ENCODE assay signal across 8 cellular contexts in genomic region chr19:52856540-52857377, GRCh38. TPM values are rescaled to one million over a fixed set of nuclear protein-coding genes. Genes with fewer than 3 reads are reported as not detected.
A peak's percentile ranks its signal among the peaks of the same experiment; 100 is the strongest.
DNase-seq lines count a peak whose midpoint lies in the region; ATAC-seq and TF ChIP-seq lines count a peak whose summit lies in the region.
"Not testable (repeated sequence)": the region's sequence is repeated elsewhere in the genome, so short reads cannot be mapped to it uniquely, and the experiment has no call there.

No MANE protein-coding gene starts in this region.

- TF ChIP-seq CTCF in KMS-11 (conservative IDR thresholded peaks at IDR 0.05; ENCODE audit: low read depth, low read length); WTC11 (IDR thresholded peaks at IDR 0.05); brain microvascular endothelial cell (IDR thresholded peaks at IDR 0.05; ENCODE audit: low read depth, low read length, missing control alignments): not testable (repeated sequence)

- H4K20me1 ChIP-seq in KMS-11 (ENCODE audit: insufficient read depth), result not testable (repeated sequence)

- not testable (repeated sequence) for H3K4me1 Mint-ChIP-seq in WTC11
- peaks cover 15 to 39% (median 32%) of the 10 kb centered on the region in 7 donors for H3K4me1 Mint-ChIP-seq in naive thymus-derived CD4-positive, alpha-beta T cell

- not testable (repeated sequence) for H3K27me3 Mint-ChIP-seq in WTC11 (ENCODE audit: low read depth); naive thymus-derived CD4-positive, alpha-beta T cell

- peak overlapping the region; percentile 60; the same call in 1 of the 2 replicates for H3K9ac ChIP-seq in KMS-11

- H3K4me3 ChIP-seq in KMS-11 (IDR thresholded peaks at IDR 0.05; ENCODE audit: insufficient read depth, low read depth, low read length), result not testable (repeated sequence)
- peak overlapping the region; percentile 63 for H3K4me3 ChIP-seq in brain microvascular endothelial cell (ENCODE audit: low read depth, low read length)
- peak overlapping the region; percentile 89 for H3K4me3 ChIP-seq in naive thymus-derived CD4-positive, alpha-beta T cell (ENCODE audit: low read length)

- not testable (repeated sequence) for H3K4me1 ChIP-seq in KMS-11 (ENCODE audit: low read depth, poor library complexity, severe bottlenecking); naive thymus-derived CD4-positive, alpha-beta T cell (ENCODE audit: control insufficient read depth in 2 of 2, insufficient read depth in 2 of 2, low read length in 2 of 2)

- peak overlapping the region; percentile 56; the same call in 1 of the 2 replicates for H3K4me2 ChIP-seq in KMS-11

- peak overlapping the region; percentile 78 for H2AFZ ChIP-seq in KMS-11 (ENCODE audit: low read depth)

- H3K27ac ChIP-seq in KMS-11, result peak overlapping the region; percentile 26; the same call in 1 of the 2 replicates
- peak overlapping the region; percentile 68 for H3K27ac ChIP-seq in brain microvascular endothelial cell
- H3K27ac ChIP-seq in naive thymus-derived CD4-positive, alpha-beta T cell (ENCODE audit: low read depth, low read length), result peak overlapping the region; percentile 76

- H3K79me2 ChIP-seq in KMS-11 (ENCODE audit: insufficient read depth, low read depth), result not testable (repeated sequence)

- not testable (repeated sequence) for H3K9me3 Mint-ChIP-seq in WTC11
- peaks cover under 1 to 52% (median 15%) of the 10 kb centered on the region in 11 donors for H3K9me3 Mint-ChIP-seq in naive thymus-derived CD4-positive, alpha-beta T cell

- H3K36me3 Mint-ChIP-seq in WTC11, result peaks cover 14% of the 10 kb centered on the region
- H3K36me3 Mint-ChIP-seq in naive thymus-derived CD4-positive, alpha-beta T cell, result peaks cover 13 to 45% (median 38%) of the 10 kb centered on the region in 5 donors

- CTCF ChIA-PET in WTC11 (lab: Charles Lee); naive thymus-derived CD4-positive, alpha-beta T cell (lab: Charles Lee): not testable (repeated sequence)

- POLR2A ChIA-PET in WTC11 (lab: Charles Lee); naive thymus-derived CD4-positive, alpha-beta T cell (lab: Charles Lee): not testable (repeated sequence)

- ATAC-seq in GM21737 (IDR thresholded peaks at IDR 0.05; ENCODE audit: unreplicated experiment) (peak; percentile 28), WTC11 (peak; percentile 60), left cardiac atrium (peak; percentile 28 to 49)
- ATAC-seq in naive thymus-derived CD4-positive, alpha-beta T cell, result peak; percentile 35

- peak overlapping the region; percentile 91 for H3K4me3 Mint-ChIP-seq in WTC11
- peak overlapping the region; percentile 90 to 97 (median 94) for H3K4me3 Mint-ChIP-seq in naive thymus-derived CD4-positive, alpha-beta T cell

- H3K36me3 ChIP-seq in KMS-11 (ENCODE audit: insufficient read depth); brain microvascular endothelial cell (replicated peaks): not testable (repeated sequence)
- peaks cover 8 to 28% (median 8%) of the 10 kb centered on the region in 3 experiments for H3K36me3 ChIP-seq in naive thymus-derived CD4-positive, alpha-beta T cell (ENCODE audit: control insufficient read depth in 2 of 3, insufficient read depth in 3 of 3, low read length in 3 of 3)

- 0 out of 2 replicates have a peak overlapping the region, but pooled peaks have one; percentile 10 for H3K27ac Mint-ChIP-seq in WTC11
- peak overlapping the region; percentile 75 to 93 (median 91) for H3K27ac Mint-ChIP-seq in naive thymus-derived CD4-positive, alpha-beta T cell

- in situ Hi-C loops in brain microvascular endothelial cell (cut with HindIII; ENCODE audit: low pct_ligation_motif_present, low sequenced_read_pairs), result not testable (repeated sequence)

- peak; percentile 57 for DNase-seq in DMS 273 (lab: John Stamatoyannopoulos, UW; ENCODE audit: unreplicated experiment)
- peak; percentile 30 for DNase-seq in WTC11 (ENCODE audit: low spot score)
- DNase-seq in brain microvascular endothelial cell, left cardiac atrium: not testable (repeated sequence)
- peak in 2 of 9 donors; percentile 4 to 5 for DNase-seq in naive thymus-derived CD4-positive, alpha-beta T cell
- peak; percentile 26 for DNase-seq in superior temporal gyrus (ENCODE audit: extremely low spot score)

- not testable (repeated sequence) for H3K9me3 ChIP-seq in naive thymus-derived CD4-positive, alpha-beta T cell (ENCODE audit: control insufficient read depth in 2 of 3, low read length in 3 of 3)

- intact Hi-C loops in left cardiac atrium (cut with DNase I), result loop anchor here in 1 of 2 donors (10.0 kb wide), 1 partner anchor 88 kb away; no protein-coding TSS in a partner anchor
- intact Hi-C loops in naive thymus-derived CD4-positive, alpha-beta T cell (cut with micrococcal nuclease), result loop anchor here (1.0 to 5.0 kb wide), 12 partner anchors 35 to 539 kb away; partner anchors contain the start of genes ZNF611 (in 2 of the 2), ZNF816 (in 2 of the 2), ZNF160 (in 1 of the 2) and ZNF28 (in 1 of the 2)

- not testable (repeated sequence) for H3K27me3 ChIP-seq in KMS-11 (ENCODE audit: insufficient read depth, low read depth); brain microvascular endothelial cell (replicated peaks); naive thymus-derived CD4-positive, alpha-beta T cell (ENCODE audit: control insufficient read depth in 2 of 2, insufficient read depth in 2 of 2, low read length in 2 of 2)

RNA-seq across cellular contexts. Expression of gene ZNF468, which starts 0.7 kb away (rescaled TPM):
- total RNA-seq in WTC11 (2021) (26.9 to 32.0 TPM (median 29.5 TPM) in 3 replicates), left cardiac atrium (1 to 10 TPM; 8.5 to 8.7 TPM)
- total RNA-seq in naive thymus-derived CD4-positive, alpha-beta T cell, result 10 to 100 TPM; 10.7 to 26.7 (median 21.7) TPM
- 10 to 100 TPM; 16.0 to 25.4 TPM for polyA plus RNA-seq in naive thymus-derived CD4-positive, alpha-beta T cell

RNA-seq across cellular contexts. Expression of gene ZNF28, which starts 35.3 kb away (rescaled TPM):
- total RNA-seq in WTC11 (2021) (25.7 to 26.7 TPM (median 26.1 TPM) in 3 replicates), left cardiac atrium (1 to 10 TPM; 8.6 to 9.0 TPM)
- 10 to 100 TPM in 3 of 5 experiments, 1 to 10 TPM in 2; 6.5 to 26.0 (median 21.0) TPM for total RNA-seq in naive thymus-derived CD4-positive, alpha-beta T cell
- 10 to 100 TPM; 10.2 to 14.4 TPM for polyA plus RNA-seq in naive thymus-derived CD4-positive, alpha-beta T cell

RNA-seq across cellular contexts. Expression of gene ZNF320, which starts 40.7 kb away (rescaled TPM):
- total RNA-seq in WTC11 (2021) (23.7 to 25.4 TPM (median 23.8 TPM) in 3 replicates), left cardiac atrium (10 to 100 TPM; 10.7 to 12.9 TPM)
- 10 to 100 TPM in 3 of 5 experiments, 1 to 10 TPM in 2; 4.5 to 13.4 (median 11.6) TPM for total RNA-seq in naive thymus-derived CD4-positive, alpha-beta T cell
- polyA plus RNA-seq in naive thymus-derived CD4-positive, alpha-beta T cell, result 1 to 10 TPM; 5.4 to 7.1 TPM

Comparison
In these comparisons a context has a peak if more than half of its experiments do, and no peak if none do; other contexts are left out.
1. H3K27ac ChIP-seq: peak in every context shown above with its lines; median percentile 76 in naive thymus-derived CD4-positive, alpha-beta T cell; 68 in brain microvascular endothelial cell; 26 in KMS-11.